2 cellular contexts compared by ENCODE assay signal in genomic region chr14:53148612-53149202, GRCh38.
TF ChIP-seq lines count a peak whose summit lies in the region.

No MANE protein-coding gene starts in this region.

TF ChIP-seq in SK-N-SH, 30 proteins besides CTCF, POLR2A, EP300 and RAD21 (continued from another document):
- TF ChIP-seq IRF3 (IDR thresholded peaks at IDR 0.05; ENCODE audit: low read depth, low read length) (no peak), FOXM1 (IDR thresholded peaks at IDR 0.05; ENCODE audit: low read depth) (no peak)

TF ChIP-seq in SK-N-SH treated with all-trans-retinoic acid at 6 μM for 48 hours, 23 proteins besides CTCF, POLR2A, EP300 and RAD21 (continued from another document):
- TF ChIP-seq POU6F1 (CRISPR knock-in tag; IDR thresholded peaks at IDR 0.05; ENCODE audit: borderline replicate concordance, low read depth) (no peak), SNAI2 (CRISPR knock-in tag; IDR thresholded peaks at IDR 0.05) (no peak), ZFP30 (CRISPR knock-in tag; IDR thresholded peaks at IDR 0.05) (no peak), ISL1 (CRISPR knock-in tag; IDR thresholded peaks at IDR 0.05) (no peak), TOX (CRISPR knock-in tag; IDR thresholded peaks at IDR 0.05; ENCODE audit: borderline replicate concordance) (no peak), GLIS3 (CRISPR knock-in tag; IDR thresholded peaks at IDR 0.05) (no peak), TSHZ2 (CRISPR knock-in tag; IDR thresholded peaks at IDR 0.05) (no peak), ZNF8 (CRISPR knock-in tag; IDR thresholded peaks at IDR 0.05) (no peak), ARNTL (CRISPR knock-in tag; IDR thresholded peaks at IDR 0.05; ENCODE audit: borderline replicate concordance, low read depth) (no peak), ZNF565 (CRISPR knock-in tag; conservative IDR thresholded peaks at IDR 0.05; ENCODE audit: low read depth) (no peak), RARB (CRISPR knock-in tag; IDR thresholded peaks at IDR 0.05) (no peak)
